In the genomic region with DNA sequence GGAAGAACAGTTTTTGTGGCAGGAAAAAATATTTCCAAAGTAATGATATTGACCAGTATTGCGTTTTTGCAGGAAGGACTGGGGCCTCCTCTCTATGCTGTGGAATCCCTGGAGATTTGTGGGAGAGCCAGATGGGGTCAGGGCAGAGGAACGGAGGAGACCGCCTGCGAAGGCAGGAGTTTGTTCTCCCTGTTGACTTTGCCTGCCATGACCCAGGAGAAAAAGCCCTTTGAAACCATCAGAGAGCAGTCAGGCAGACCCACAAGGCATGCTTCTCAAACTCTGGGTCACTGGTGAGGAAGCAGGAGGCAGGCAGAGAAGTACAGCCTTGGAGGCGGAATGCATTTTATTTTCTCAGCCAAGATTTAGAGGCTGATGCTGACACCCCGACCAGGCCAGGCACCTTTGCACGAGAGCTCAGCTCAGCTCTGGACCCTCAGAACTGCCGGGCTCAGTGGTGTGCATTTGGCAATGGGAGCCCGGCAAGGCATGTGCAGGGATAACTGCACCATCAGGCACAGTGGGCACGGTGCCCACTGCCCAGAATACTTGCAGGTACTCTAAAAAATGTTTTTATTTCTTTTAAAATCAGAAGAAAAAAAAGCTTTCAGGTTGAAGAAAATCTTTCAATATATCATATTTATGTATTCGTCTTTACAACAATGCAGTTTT, we compare ENCODE assay signal across 20 cellular contexts.
A peak's percentile ranks its signal among the peaks of the same experiment; 100 is the strongest.
DNase-seq lines count a peak whose midpoint lies in the region; ATAC-seq and TF ChIP-seq lines count a peak whose summit lies in the region.
"Had no signal": no experiment of that assay in that cellular context is flagged by ENCODE, and none has a peak within 500 bp of the region (broad histone marks: within the 10 kb centered on the region; RNA-seq: fewer than 3 reads in every experiment).

No MANE protein-coding gene starts in this region.

- in situ Hi-C loops in GM23248 (cut with MboI) = no loop called here

- DNase-seq in DMS 273 (lab: John Stamatoyannopoulos, UW; ENCODE audit: unreplicated experiment) (peak; percentile 34), DMS 273 treated with DMSO at 0.1 percent for 48 hours (lab: John Stamatoyannopoulos, UW) (no peak), NB4 (ENCODE audit: low read depth) (peak; percentile 52), left kidney (ENCODE audit: low read depth, low spot score) (peak; percentile 72), sigmoid colon (peak; percentile 44), GM23248 (no peak)
- no peak for DNase-seq in activated naive CD4-positive, alpha-beta T cell treated with anti-CD3 and anti-CD28 coated beads, Interleukin-2, amount 50 U/mL, for 16 hours
- DNase-seq: DMS79, MM.1S, NCI-H1092, NCI-H1436, NCI-H187 treated with DMSO at 0.1 percent for 48 hours, NCI-H2227 treated with DMSO at 0.1 percent for 48 hours, NCI-H510A, SIG-M5, SK-N-SH had no signal

- TF ChIP-seq POLR2A in NB4 (IDR thresholded peaks at IDR 0.05; ENCODE audit: extremely low read depth, insufficient read length) (no peak), sigmoid colon (IDR thresholded peaks at IDR 0.05) (no peak)

- H3K27ac ChIP-seq in sigmoid colon = no peak overlapping the region
- no peak overlapping the region for H3K27ac ChIP-seq in GM23248
- H3K27ac ChIP-seq: 22Rv1 had no signal

- no peak overlapping the region for H3K4me2 ChIP-seq in GM23248 (ENCODE audit: unreplicated experiment)
- H3K4me2 ChIP-seq: SK-N-SH had no signal

- H3K36me3 ChIP-seq in sigmoid colon (no peaks in the 10 kb centered on the region), GM23248 (ENCODE audit: low read depth) (no peaks in the 10 kb centered on the region)

- H3K27me3 ChIP-seq in sigmoid colon (no peaks in the 10 kb centered on the region), GM23248 (replicated peaks; ENCODE audit: insufficient read depth) (no peaks in the 10 kb centered on the region)

- H3K4me1 ChIP-seq in sigmoid colon = peaks cover 0 to 8% (median 5%) of the 10 kb centered on the region in 4 donors
- H3K4me1 ChIP-seq in GM23248 (ENCODE audit: insufficient read depth) = peaks cover 8% of the 10 kb centered on the region; the same call in 1 of the 2 replicates

- WGBS in sigmoid colon, 2 donors = 83 to 88% methylated on average over 11 of the region's 11 CpGs
- WGBS in GM23248 (ENCODE audit: low coverage in 1 of 2, low lambda C conversion rate in 2 of 2, missing lambda C conversion rate in 2 of 2), 2 experiments = 86 to 91% methylated on average over 11 of the region's 11 CpGs

- H3K4me3 ChIP-seq in NB4 (ENCODE audit: low read depth, low read length) (no peak overlapping the region), sigmoid colon (no peak overlapping the region), GM23248 (no peak overlapping the region)
- H3K4me3 ChIP-seq: K562 had no signal

- ATAC-seq in GM18909 (IDR thresholded peaks at IDR 0.05; ENCODE audit: poor library complexity, unreplicated experiment) = no peak
- ATAC-seq: Panc1 had no signal

- no peak for TF ChIP-seq EP300 in sigmoid colon (IDR thresholded peaks at IDR 0.05)

- H3F3A ChIP-seq in GM23248 (ENCODE audit: insufficient read depth) = no peaks in the 10 kb centered on the region

- H3K9me3 ChIP-seq in sigmoid colon = no peaks in the 10 kb centered on the region
- no peaks in the 10 kb centered on the region for H3K9me3 ChIP-seq in GM23248 (ENCODE audit: low read depth)
- H3K9me3 ChIP-seq: SK-N-SH had no signal

- intact Hi-C loops in sigmoid colon (cut with DNase I) = no loop called here

- no peak overlapping the region for H2AFZ ChIP-seq in GM23248

- no peaks in the 10 kb centered on the region for H3K9me2 ChIP-seq in GM23248 (ENCODE audit: insufficient read depth)
- H3K9me2 ChIP-seq: SK-N-SH had no signal

- H3K9ac ChIP-seq in GM23248 = no peak overlapping the region
- H3K9ac ChIP-seq: SK-N-SH had no signal

- TF ChIP-seq CTCF in NB4 (IDR thresholded peaks at IDR 0.05; ENCODE audit: low read depth, low read length) (no peak), sigmoid colon (IDR thresholded peaks at IDR 0.05) (no peak)

- no peaks in the 10 kb centered on the region for H4K20me1 ChIP-seq in GM23248 (ENCODE audit: insufficient read depth)

- no peaks in the 10 kb centered on the region for H3K79me2 ChIP-seq in GM23248 (ENCODE audit: insufficient read depth)

Comparison
In these comparisons a context has a peak if more than half of its experiments do, and no peak if none do; other contexts are left out.
1. DNase-seq: peak in DMS 273 (single experiment), NB4 (single experiment), left kidney (single experiment) and sigmoid colon (single experiment); none in DMS 273 treated with DMSO at 0.1 percent for 48 hours (single experiment), activated naive CD4-positive, alpha-beta T cell treated with anti-CD3 and anti-CD28 coated beads, Interleukin-2, amount 50 U/mL, for 16 hours (single experiment) and GM23248 (single experiment).